30 cellular contexts compared by ENCODE assay signal in genomic region chr15:51319539-51319938, GRCh38. TPM values are rescaled to one million over a fixed set of nuclear protein-coding genes. Genes with fewer than 3 reads are reported as not detected.
"Had no signal": no experiment of that assay in that cellular context is flagged by ENCODE, and none has a peak within 500 bp of the region (broad histone marks: within the 10 kb centered on the region; RNA-seq: fewer than 3 reads in every experiment).

No MANE protein-coding gene starts in this region.

- DNase-seq: activated B cell treated with CpG ODN at 0.5 μM for 24 hours; activated CD4-positive, alpha-beta memory T cell treated with anti-CD3 and anti-CD28 coated beads, Interleukin-2, amount 10 ng/mL, durations not matched to agents 7 days and 5 days; activated CD4-positive, alpha-beta T cell treated with anti-CD3 and anti-CD28 coated beads for 4 hours; activated CD4-positive, alpha-beta T cell treated with anti-CD3 and anti-CD28 coated beads, Interleukin-2, amount 10 ng/mL, durations not matched to agents 24 days and 14 days; activated CD4-positive, alpha-beta T cell treated with anti-CD3 and anti-CD28 coated beads, Interleukin-2, amount 50 U/mL, for 1 hour; activated CD4-positive, alpha-beta T cell treated with anti-CD3 and anti-CD28 coated beads, Interleukin-2, amount 50 U/mL, for 4 hours; activated CD4-positive, CD25-positive, alpha-beta regulatory T cell treated with anti-CD3 and anti-CD28 coated beads, Interleukin-2, amount 50 U/mL, for 72 hours; activated CD8-positive, alpha-beta memory T cell treated with anti-CD3 and anti-CD28 coated beads for 24 hours; activated CD8-positive, alpha-beta memory T cell treated with anti-CD3 and anti-CD28 coated beads, Interleukin-2, amount 10 ng/mL, durations not matched to agents 7 days and 5 days; activated CD8-positive, alpha-beta memory T cell treated with anti-CD3 and anti-CD28 coated beads, Interleukin-2, amount 50 U/mL, for 48 hours; activated CD8-positive, alpha-beta T cell treated with anti-CD3 and anti-CD28 coated beads, Interleukin-2, amount 10 ng/mL, durations not matched to agents 7 days and 5 days; activated effector memory CD4-positive, alpha-beta T cell treated with Interleukin-2 at 50 U/mL for 16 hours; activated gamma-delta T cell; activated naive CD4-positive, alpha-beta T cell treated with anti-CD3 and anti-CD28 coated beads, Interleukin-2, amount 10 ng/mL, durations not matched to agents 7 days and 5 days; activated naive CD4-positive, alpha-beta T cell treated with Interleukin-2 at 50 U/mL for 16 hours; activated naive CD8-positive, alpha-beta T cell treated with anti-CD3 and anti-CD28 coated beads, Interleukin-2, amount 10 ng/mL, durations not matched to agents 7 days and 5 days; activated naive CD8-positive, alpha-beta T cell treated with anti-CD3 and anti-CD28 coated beads, Interleukin-2, amount 50 U/mL, for 24 hours; activated T-cell treated with anti-CD3 and anti-CD28 coated beads, Interleukin-2, amount 50 U/mL, for 24 hours; activated T-cell treated with anti-CD3 and anti-CD28 coated beads, Interleukin-2, amount 50 U/mL, for 48 hours; amygdala; anterior cingulate cortex; caudate nucleus; cerebellar nuclear complex; T-helper 1 cell; T-helper 2 cell; T-helper 9 cell had no signal

- H3K27me3 ChIP-seq: ascending aorta, cardiac muscle cell had no signal

- H3K4me3 ChIP-seq: ascending aorta, cardiac muscle cell had no signal

- H3K9me3 ChIP-seq: ascending aorta had no signal

- H3K27ac ChIP-seq: ascending aorta, cardiac muscle cell, VCaP had no signal

- H3K36me3 ChIP-seq: ascending aorta, cardiac muscle cell had no signal

RNA-seq across cellular contexts. Expression of gene CYP19A1, which starts 18.9 kb away (rescaled TPM):
- total RNA-seq: activated CD4-positive, alpha-beta memory T cell treated with anti-CD3 and anti-CD28 coated beads, Interleukin-2, amount 10 ng/mL, durations not matched to agents 7 days and 5 days; activated CD8-positive, alpha-beta T cell treated with anti-CD3 and anti-CD28 coated beads, Interleukin-2, amount 10 ng/mL, durations not matched to agents 7 days and 5 days; activated naive CD8-positive, alpha-beta T cell treated with anti-CD3 and anti-CD28 coated beads, Interleukin-2, amount 10 ng/mL, durations not matched to agents 7 days and 5 days; bronchial epithelial cell had no signal

RNA-seq across cellular contexts. Expression of gene GLDN, which starts 21.9 kb away (rescaled TPM):
- total RNA-seq: activated B cell treated with CpG ODN at 0.5 μM for 24 hours; activated CD4-positive, alpha-beta memory T cell treated with anti-CD3 and anti-CD28 coated beads, Interleukin-2, amount 10 ng/mL, durations not matched to agents 7 days and 5 days; activated CD4-positive, alpha-beta T cell treated with anti-CD3 and anti-CD28 coated beads, Interleukin-2, amount 10 ng/mL, durations not matched to agents 24 days and 14 days; activated CD8-positive, alpha-beta memory T cell treated with anti-CD3 and anti-CD28 coated beads, Interleukin-2, amount 10 ng/mL, durations not matched to agents 7 days and 5 days; activated CD8-positive, alpha-beta T cell treated with anti-CD3 and anti-CD28 coated beads, Interleukin-2, amount 10 ng/mL, durations not matched to agents 7 days and 5 days; activated naive CD8-positive, alpha-beta T cell treated with anti-CD3 and anti-CD28 coated beads, Interleukin-2, amount 10 ng/mL, durations not matched to agents 7 days and 5 days had no signal
- polyA plus RNA-seq: cardiac muscle cell had no signal
